ENCODE assay signal across 1 cellular context in the genomic region with DNA sequence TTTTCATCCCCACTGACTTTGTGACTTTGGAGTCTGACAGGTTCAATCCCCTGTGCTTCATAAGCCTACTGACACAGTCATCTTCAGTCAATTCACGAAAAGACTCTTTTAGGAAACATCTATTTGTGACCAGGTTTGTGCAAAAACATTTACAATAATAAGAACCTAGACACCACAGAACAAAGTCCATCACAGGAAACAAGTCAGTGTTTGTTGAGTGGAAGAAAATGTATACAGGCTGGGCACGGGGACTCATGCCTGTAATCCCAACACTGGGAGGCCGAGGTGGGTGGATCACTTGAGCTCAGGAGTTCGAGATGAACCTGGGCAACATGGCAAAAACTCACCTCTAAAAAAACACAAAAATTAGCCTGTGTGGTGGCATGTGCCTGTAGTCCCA.
TF ChIP-seq lines count a peak whose summit lies in the region.

No MANE protein-coding gene starts in this region.

TF ChIP-seq in HepG2, 621 proteins besides CTCF, POLR2A, EP300 and RAD21 (continued from another document and continues in another):
- TF ChIP-seq, protein P1, sequence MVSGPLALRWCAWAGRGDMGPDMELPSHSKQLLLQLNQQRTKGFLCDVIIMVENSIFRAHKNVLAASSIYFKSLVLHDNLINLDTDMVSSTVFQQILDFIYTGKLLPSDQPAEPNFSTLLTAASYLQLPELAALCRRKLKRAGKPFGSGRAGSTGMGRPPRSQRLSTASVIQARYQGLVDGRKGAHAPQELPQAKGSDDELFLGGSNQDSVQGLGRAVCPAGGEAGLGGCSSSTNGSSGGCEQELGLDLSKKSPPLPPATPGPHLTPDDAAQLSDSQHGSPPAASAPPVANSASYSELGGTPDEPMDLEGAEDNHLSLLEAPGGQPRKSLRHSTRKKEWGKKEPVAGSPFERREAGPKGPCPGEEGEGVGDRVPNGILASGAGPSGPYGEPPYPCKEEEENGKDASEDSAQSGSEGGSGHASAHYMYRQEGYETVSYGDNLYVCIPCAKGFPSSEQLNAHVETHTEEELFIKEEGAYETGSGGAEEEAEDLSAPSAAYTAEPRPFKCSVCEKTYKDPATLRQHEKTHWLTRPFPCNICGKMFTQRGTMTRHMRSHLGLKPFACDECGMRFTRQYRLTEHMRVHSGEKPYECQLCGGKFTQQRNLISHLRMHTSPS (CRISPR knock-in tag; IDR thresholded peaks at IDR 0.05; ENCODE audit: low read depth) = peak; percentile 76; the same call in 1 of the 2 replicates
- TF ChIP-seq, protein P2, sequence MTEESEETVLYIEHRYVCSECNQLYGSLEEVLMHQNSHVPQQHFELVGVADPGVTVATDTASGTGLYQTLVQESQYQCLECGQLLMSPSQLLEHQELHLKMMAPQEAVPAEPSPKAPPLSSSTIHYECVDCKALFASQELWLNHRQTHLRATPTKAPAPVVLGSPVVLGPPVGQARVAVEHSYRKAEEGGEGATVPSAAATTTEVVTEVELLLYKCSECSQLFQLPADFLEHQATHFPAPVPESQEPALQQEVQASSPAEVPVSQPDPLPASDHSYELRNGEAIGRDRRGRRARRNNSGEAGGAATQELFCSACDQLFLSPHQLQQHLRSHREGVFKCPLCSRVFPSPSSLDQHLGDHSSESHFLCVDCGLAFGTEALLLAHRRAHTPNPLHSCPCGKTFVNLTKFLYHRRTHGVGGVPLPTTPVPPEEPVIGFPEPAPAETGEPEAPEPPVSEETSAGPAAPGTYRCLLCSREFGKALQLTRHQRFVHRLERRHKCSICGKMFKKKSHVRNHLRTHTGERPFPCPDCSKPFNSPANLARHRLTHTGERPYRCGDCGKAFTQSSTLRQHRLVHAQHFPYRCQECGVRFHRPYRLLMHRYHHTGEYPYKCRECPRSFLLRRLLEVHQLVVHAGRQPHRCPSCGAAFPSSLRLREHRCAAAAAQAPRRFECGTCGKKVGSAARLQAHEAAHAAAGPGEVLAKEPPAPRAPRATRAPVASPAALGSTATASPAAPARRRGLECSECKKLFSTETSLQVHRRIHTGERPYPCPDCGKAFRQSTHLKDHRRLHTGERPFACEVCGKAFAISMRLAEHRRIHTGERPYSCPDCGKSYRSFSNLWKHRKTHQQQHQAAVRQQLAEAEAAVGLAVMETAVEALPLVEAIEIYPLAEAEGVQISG (CRISPR knock-in tag; IDR thresholded peaks at IDR 0.05) = no peak
- TF ChIP-seq ZNF432 (CRISPR knock-in tag; IDR thresholded peaks at IDR 0.05; ENCODE audit: borderline replicate concordance) (no peak), ETV6 (CRISPR knock-in tag; conservative IDR thresholded peaks at IDR 0.05) (no peak), KLF13 (CRISPR knock-in tag; IDR thresholded peaks at IDR 0.05) (no peak), KDM4B (CRISPR knock-in tag; IDR thresholded peaks at IDR 0.05) (no peak), ZNF703 (CRISPR knock-in tag; IDR thresholded peaks at IDR 0.05; ENCODE audit: borderline replicate concordance) (no peak), CEBPG (CRISPR knock-in tag; IDR thresholded peaks at IDR 0.05) (peak; percentile 14; the same call in 1 of the 2 replicates), ZNF713 (CRISPR knock-in tag; IDR thresholded peaks at IDR 0.05) (no peak), FOXC1 (CRISPR knock-in tag; IDR thresholded peaks at IDR 0.05; ENCODE audit: borderline replicate concordance) (no peak), ZNF670 (CRISPR knock-in tag; IDR thresholded peaks at IDR 0.05; ENCODE audit: borderline replicate concordance) (no peak), ZFP36L2 (CRISPR knock-in tag; IDR thresholded peaks at IDR 0.05) (no peak), HHEX (CRISPR knock-in tag; IDR thresholded peaks at IDR 0.05) (no peak), MAFG (CRISPR knock-in tag; IDR thresholded peaks at IDR 0.05) (no peak), FOXJ3 (CRISPR knock-in tag; IDR thresholded peaks at IDR 0.05; ENCODE audit: borderline replicate concordance) (0 out of 2 replicates have a peak, but pooled peaks have one; percentile 34), JARID2 (CRISPR knock-in tag; IDR thresholded peaks at IDR 0.05; ENCODE audit: insufficient replicate concordance) (no peak), ZMAT3 (CRISPR knock-in tag; conservative IDR thresholded peaks at IDR 0.05) (no peak), ZNF761 (CRISPR knock-in tag; conservative IDR thresholded peaks at IDR 0.05) (no peak), ZNF253 (CRISPR knock-in tag; IDR thresholded peaks at IDR 0.05; ENCODE audit: borderline replicate concordance) (no peak), ZBTB42 (CRISPR knock-in tag; IDR thresholded peaks at IDR 0.05) (no peak), MIER3 (CRISPR knock-in tag; IDR thresholded peaks at IDR 0.05; ENCODE audit: borderline replicate concordance) (peak; percentile 73; the same call in 1 of the 2 replicates), RBFOX2 (IDR thresholded peaks at IDR 0.05; ENCODE audit: low read depth, low read length) (no peak), ZNF83 (CRISPR knock-in tag; IDR thresholded peaks at IDR 0.05; ENCODE audit: borderline replicate concordance) (no peak), ZNF543 (CRISPR knock-in tag; IDR thresholded peaks at IDR 0.05) (no peak), ZFP82 (CRISPR knock-in tag; IDR thresholded peaks at IDR 0.05; ENCODE audit: borderline replicate concordance) (no peak), AKAP8 (CRISPR knock-in tag; IDR thresholded peaks at IDR 0.05) (no peak), RARA (CRISPR knock-in tag; IDR thresholded peaks at IDR 0.05) (peak; percentile 65), ZNF17 (CRISPR knock-in tag; IDR thresholded peaks at IDR 0.05) (no peak), CHD4 (IDR thresholded peaks at IDR 0.05; ENCODE audit: borderline replicate concordance, low read length) (no peak), NFYC (CRISPR knock-in tag; IDR thresholded peaks at IDR 0.05) (no peak), HMG20B (CRISPR knock-in tag; conservative IDR thresholded peaks at IDR 0.05) (no peak), FOXK1 (CRISPR knock-in tag; IDR thresholded peaks at IDR 0.05; ENCODE audit: borderline replicate concordance, low read depth) (peak; percentile 87), ZNF350 (CRISPR knock-in tag; IDR thresholded peaks at IDR 0.05; ENCODE audit: borderline replicate concordance, low read depth) (no peak), ZNF7 (CRISPR knock-in tag; IDR thresholded peaks at IDR 0.05) (no peak), KAT2B (IDR thresholded peaks at IDR 0.05; ENCODE audit: borderline replicate concordance, low read depth, low read length) (no peak), ISX (CRISPR knock-in tag; conservative IDR thresholded peaks at IDR 0.05) (no peak), MZF1 (CRISPR knock-in tag; IDR thresholded peaks at IDR 0.05; ENCODE audit: borderline replicate concordance) (no peak), ZBTB20 (CRISPR knock-in tag; IDR thresholded peaks at IDR 0.05; ENCODE audit: borderline replicate concordance, low read depth) (peak; percentile 50; the same call in 1 of the 2 replicates), ZNF124 (CRISPR knock-in tag; IDR thresholded peaks at IDR 0.05) (no peak)
- TF ChIP-seq, protein P3, sequence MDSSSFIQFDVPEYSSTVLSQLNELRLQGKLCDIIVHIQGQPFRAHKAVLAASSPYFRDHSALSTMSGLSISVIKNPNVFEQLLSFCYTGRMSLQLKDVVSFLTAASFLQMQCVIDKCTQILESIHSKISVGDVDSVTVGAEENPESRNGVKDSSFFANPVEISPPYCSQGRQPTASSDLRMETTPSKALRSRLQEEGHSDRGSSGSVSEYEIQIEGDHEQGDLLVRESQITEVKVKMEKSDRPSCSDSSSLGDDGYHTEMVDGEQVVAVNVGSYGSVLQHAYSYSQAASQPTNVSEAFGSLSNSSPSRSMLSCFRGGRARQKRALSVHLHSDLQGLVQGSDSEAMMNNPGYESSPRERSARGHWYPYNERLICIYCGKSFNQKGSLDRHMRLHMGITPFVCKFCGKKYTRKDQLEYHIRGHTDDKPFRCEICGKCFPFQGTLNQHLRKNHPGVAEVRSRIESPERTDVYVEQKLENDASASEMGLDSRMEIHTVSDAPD (CRISPR knock-in tag; IDR thresholded peaks at IDR 0.05) = no peak
- TF ChIP-seq, protein P4, sequence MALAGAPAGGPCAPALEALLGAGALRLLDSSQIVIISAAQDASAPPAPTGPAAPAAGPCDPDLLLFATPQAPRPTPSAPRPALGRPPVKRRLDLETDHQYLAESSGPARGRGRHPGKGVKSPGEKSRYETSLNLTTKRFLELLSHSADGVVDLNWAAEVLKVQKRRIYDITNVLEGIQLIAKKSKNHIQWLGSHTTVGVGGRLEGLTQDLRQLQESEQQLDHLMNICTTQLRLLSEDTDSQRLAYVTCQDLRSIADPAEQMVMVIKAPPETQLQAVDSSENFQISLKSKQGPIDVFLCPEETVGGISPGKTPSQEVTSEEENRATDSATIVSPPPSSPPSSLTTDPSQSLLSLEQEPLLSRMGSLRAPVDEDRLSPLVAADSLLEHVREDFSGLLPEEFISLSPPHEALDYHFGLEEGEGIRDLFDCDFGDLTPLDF (CRISPR knock-in tag; IDR thresholded peaks at IDR 0.05) = no peak
- TF ChIP-seq, protein P5, sequence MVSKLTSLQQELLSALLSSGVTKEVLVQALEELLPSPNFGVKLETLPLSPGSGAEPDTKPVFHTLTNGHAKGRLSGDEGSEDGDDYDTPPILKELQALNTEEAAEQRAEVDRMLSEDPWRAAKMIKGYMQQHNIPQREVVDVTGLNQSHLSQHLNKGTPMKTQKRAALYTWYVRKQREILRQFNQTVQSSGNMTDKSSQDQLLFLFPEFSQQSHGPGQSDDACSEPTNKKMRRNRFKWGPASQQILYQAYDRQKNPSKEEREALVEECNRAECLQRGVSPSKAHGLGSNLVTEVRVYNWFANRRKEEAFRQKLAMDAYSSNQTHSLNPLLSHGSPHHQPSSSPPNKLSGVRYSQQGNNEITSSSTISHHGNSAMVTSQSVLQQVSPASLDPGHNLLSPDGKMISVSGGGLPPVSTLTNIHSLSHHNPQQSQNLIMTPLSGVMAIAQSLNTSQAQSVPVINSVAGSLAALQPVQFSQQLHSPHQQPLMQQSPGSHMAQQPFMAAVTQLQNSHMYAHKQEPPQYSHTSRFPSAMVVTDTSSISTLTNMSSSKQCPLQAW (CRISPR knock-in tag; IDR thresholded peaks at IDR 0.05) = peak; percentile 59; the same call in 1 of the 2 replicates
- TF ChIP-seq, protein P6, sequence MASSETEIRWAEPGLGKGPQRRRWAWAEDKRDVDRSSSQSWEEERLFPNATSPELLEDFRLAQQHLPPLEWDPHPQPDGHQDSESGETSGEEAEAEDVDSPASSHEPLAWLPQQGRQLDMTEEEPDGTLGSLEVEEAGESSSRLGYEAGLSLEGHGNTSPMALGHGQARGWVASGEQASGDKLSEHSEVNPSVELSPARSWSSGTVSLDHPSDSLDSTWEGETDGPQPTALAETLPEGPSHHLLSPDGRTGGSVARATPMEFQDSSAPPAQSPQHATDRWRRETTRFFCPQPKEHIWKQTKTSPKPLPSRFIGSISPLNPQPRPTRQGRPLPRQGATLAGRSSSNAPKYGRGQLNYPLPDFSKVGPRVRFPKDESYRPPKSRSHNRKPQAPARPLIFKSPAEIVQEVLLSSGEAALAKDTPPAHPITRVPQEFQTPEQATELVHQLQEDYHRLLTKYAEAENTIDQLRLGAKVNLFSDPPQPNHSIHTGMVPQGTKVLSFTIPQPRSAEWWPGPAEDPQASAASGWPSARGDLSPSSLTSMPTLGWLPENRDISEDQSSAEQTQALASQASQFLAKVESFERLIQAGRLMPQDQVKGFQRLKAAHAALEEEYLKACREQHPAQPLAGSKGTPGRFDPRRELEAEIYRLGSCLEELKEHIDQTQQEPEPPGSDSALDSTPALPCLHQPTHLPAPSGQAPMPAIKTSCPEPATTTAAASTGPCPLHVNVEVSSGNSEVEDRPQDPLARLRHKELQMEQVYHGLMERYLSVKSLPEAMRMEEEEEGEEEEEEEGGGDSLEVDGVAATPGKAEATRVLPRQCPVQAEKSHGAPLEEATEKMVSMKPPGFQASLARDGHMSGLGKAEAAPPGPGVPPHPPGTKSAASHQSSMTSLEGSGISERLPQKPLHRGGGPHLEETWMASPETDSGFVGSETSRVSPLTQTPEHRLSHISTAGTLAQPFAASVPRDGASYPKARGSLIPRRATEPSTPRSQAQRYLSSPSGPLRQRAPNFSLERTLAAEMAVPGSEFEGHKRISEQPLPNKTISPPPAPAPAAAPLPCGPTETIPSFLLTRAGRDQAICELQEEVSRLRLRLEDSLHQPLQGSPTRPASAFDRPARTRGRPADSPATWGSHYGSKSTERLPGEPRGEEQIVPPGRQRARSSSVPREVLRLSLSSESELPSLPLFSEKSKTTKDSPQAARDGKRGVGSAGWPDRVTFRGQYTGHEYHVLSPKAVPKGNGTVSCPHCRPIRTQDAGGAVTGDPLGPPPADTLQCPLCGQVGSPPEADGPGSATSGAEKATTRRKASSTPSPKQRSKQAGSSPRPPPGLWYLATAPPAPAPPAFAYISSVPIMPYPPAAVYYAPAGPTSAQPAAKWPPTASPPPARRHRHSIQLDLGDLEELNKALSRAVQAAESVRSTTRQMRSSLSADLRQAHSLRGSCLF (CRISPR knock-in tag; IDR thresholded peaks at IDR 0.05; ENCODE audit: borderline replicate concordance) = no peak
- TF ChIP-seq, protein P7, sequence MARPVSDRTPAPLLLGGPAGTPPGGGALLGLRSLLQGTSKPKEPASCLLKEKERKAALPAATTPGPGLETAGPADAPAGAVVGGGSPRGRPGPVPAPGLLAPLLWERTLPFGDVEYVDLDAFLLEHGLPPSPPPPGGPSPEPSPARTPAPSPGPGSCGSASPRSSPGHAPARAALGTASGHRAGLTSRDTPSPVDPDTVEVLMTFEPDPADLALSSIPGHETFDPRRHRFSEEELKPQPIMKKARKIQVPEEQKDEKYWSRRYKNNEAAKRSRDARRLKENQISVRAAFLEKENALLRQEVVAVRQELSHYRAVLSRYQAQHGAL (CRISPR knock-in tag; IDR thresholded peaks at IDR 0.05; ENCODE audit: not compliant biosample characterization) = no peak
- TF ChIP-seq, protein P8, sequence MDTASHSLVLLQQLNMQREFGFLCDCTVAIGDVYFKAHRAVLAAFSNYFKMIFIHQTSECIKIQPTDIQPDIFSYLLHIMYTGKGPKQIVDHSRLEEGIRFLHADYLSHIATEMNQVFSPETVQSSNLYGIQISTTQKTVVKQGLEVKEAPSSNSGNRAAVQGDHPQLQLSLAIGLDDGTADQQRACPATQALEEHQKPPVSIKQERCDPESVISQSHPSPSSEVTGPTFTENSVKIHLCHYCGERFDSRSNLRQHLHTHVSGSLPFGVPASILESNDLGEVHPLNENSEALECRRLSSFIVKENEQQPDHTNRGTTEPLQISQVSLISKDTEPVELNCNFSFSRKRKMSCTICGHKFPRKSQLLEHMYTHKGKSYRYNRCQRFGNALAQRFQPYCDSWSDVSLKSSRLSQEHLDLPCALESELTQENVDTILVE (CRISPR knock-in tag; IDR thresholded peaks at IDR 0.05) = no peak
- TF ChIP-seq, protein P9, sequence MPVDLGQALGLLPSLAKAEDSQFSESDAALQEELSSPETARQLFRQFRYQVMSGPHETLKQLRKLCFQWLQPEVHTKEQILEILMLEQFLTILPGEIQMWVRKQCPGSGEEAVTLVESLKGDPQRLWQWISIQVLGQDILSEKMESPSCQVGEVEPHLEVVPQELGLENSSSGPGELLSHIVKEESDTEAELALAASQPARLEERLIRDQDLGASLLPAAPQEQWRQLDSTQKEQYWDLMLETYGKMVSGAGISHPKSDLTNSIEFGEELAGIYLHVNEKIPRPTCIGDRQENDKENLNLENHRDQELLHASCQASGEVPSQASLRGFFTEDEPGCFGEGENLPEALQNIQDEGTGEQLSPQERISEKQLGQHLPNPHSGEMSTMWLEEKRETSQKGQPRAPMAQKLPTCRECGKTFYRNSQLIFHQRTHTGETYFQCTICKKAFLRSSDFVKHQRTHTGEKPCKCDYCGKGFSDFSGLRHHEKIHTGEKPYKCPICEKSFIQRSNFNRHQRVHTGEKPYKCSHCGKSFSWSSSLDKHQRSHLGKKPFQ (CRISPR knock-in tag; IDR thresholded peaks at IDR 0.05; ENCODE audit: insufficient replicate concordance) = no peak
- TF ChIP-seq, protein P10, sequence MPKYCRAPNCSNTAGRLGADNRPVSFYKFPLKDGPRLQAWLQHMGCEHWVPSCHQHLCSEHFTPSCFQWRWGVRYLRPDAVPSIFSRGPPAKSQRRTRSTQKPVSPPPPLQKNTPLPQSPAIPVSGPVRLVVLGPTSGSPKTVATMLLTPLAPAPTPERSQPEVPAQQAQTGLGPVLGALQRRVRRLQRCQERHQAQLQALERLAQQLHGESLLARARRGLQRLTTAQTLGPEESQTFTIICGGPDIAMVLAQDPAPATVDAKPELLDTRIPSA (CRISPR knock-in tag; IDR thresholded peaks at IDR 0.05; ENCODE audit: borderline replicate concordance) = no peak
